In the genomic region with DNA sequence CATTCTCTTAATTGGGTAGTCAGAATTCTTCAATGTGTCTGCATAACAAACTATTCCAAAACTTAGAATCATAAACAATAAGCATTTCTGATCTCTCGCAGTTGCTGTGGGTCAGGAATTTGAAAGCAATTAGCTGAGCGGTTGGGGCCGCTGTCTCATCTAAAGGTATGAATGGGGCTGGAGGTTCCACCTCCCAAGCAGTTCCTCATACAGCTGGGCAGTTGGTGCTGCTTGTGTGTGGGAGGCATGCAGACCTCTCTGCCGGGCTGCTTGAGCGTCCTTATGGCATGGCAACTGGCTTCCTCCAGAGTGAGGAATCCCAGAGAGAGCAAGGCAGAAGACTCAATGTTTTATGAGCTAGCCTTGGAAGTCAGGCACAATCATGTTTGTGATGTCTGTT, we compare ENCODE assay signal across 13 cellular contexts. TPM values are rescaled to one million over a fixed set of nuclear protein-coding genes. Genes with fewer than 3 reads are reported as not detected.
DNase-seq lines count a peak whose midpoint lies in the region; ATAC-seq and TF ChIP-seq lines count a peak whose summit lies in the region.
"Had no signal": no experiment of that assay in that cellular context is flagged by ENCODE, and none has a peak within 500 bp of the region (broad histone marks: within the 10 kb centered on the region; RNA-seq: fewer than 3 reads in every experiment).

No MANE protein-coding gene starts in this region.

- CTCF ChIA-PET in CD4-positive, alpha-beta T cell (lab: Charles Lee): interaction anchor here (1.0 to 4.2 kb wide), 2 partner anchors 21 to 99 kb away, joined by 4 to 31 read pairs; no protein-coding TSS in a partner anchor

- no peak for TF ChIP-seq POLR2A in sigmoid colon (IDR thresholded peaks at IDR 0.05)

- no peaks in the 10 kb centered on the region for H3K4me1 ChIP-seq in sigmoid colon
- no peaks in the 10 kb centered on the region for H3K4me1 ChIP-seq in ascending aorta
- H3K4me1 ChIP-seq: pancreas had no signal

- H3K36me3 Mint-ChIP-seq in CD4-positive, alpha-beta T cell (ENCODE audit: low read depth): no peaks in the 10 kb centered on the region
- peaks cover 12% of the 10 kb centered on the region for H3K36me3 Mint-ChIP-seq in activated T-helper 2 cell treated with anti-CD3 and anti-CD28 coated beads, Interferon-gamma antibody, Interleukin-2, Interleukin-4, amounts not matched to agents 10 μg/mL and 5 μg/mL and 100 μg/mL, durations not matched to agents 14 hours and 24 hours and 36 hours (ENCODE audit: low read depth)
- no peaks in the 10 kb centered on the region for H3K36me3 Mint-ChIP-seq in natural killer cell

- no peaks in the 10 kb centered on the region for H3K9me3 Mint-ChIP-seq in CD4-positive, alpha-beta T cell
- peaks cover 14% of the 10 kb centered on the region for H3K9me3 Mint-ChIP-seq in activated T-helper 2 cell treated with anti-CD3 and anti-CD28 coated beads, Interferon-gamma antibody, Interleukin-2, Interleukin-4, amounts not matched to agents 10 μg/mL and 5 μg/mL and 100 μg/mL, durations not matched to agents 14 hours and 24 hours and 36 hours
- no peaks in the 10 kb centered on the region for H3K9me3 Mint-ChIP-seq in natural killer cell

- no peaks in the 10 kb centered on the region for H3K36me3 ChIP-seq in sigmoid colon
- no peaks in the 10 kb centered on the region for H3K36me3 ChIP-seq in ascending aorta
- H3K36me3 ChIP-seq: pancreas, suprapubic skin had no signal

- POLR2A ChIA-PET in CD4-positive, alpha-beta T cell (lab: Charles Lee): interaction anchor here (0.8 to 1.7 kb wide), 7 partner anchors 11 to 119 kb away, joined by 3 to 5 read pairs (median 4); no protein-coding TSS in a partner anchor

- WGBS in sigmoid colon, 2 donors: 94 to 98% methylated on average over 5 of the region's 5 CpGs

- no peak for ATAC-seq in CD4-positive, alpha-beta T cell (ENCODE audit: poor library complexity)
- ATAC-seq in natural killer cell (no peak), GM18520 (IDR thresholded peaks at IDR 0.05; ENCODE audit: unreplicated experiment) (no peak)

- TF ChIP-seq EP300 in sigmoid colon (IDR thresholded peaks at IDR 0.05): no peak

- peaks cover 96% of the 10 kb centered on the region for H3K4me1 Mint-ChIP-seq in CD4-positive, alpha-beta T cell (ENCODE audit: low read depth)
- H3K4me1 Mint-ChIP-seq in activated T-helper 2 cell treated with anti-CD3 and anti-CD28 coated beads, Interferon-gamma antibody, Interleukin-2, Interleukin-4, amounts not matched to agents 10 μg/mL and 5 μg/mL and 100 μg/mL, durations not matched to agents 14 hours and 24 hours and 36 hours (ENCODE audit: low read depth): peaks cover 90% of the 10 kb centered on the region
- H3K4me1 Mint-ChIP-seq in natural killer cell: peaks cover 96 to 100% of the 10 kb centered on the region in 2 donors

- in situ Hi-C loops in KBM-7 (cut with MboI; ENCODE audit: low pct_unique_long_range_greater_than_20kb, low sequenced_read_pairs): no loop called here

- H3K4me3 Mint-ChIP-seq in CD4-positive, alpha-beta T cell: peak overlapping the region; percentile 52
- H3K4me3 Mint-ChIP-seq in activated T-helper 2 cell treated with anti-CD3 and anti-CD28 coated beads, Interferon-gamma antibody, Interleukin-2, Interleukin-4, amounts not matched to agents 10 μg/mL and 5 μg/mL and 100 μg/mL, durations not matched to agents 14 hours and 24 hours and 36 hours (ENCODE audit: low read depth): peak overlapping the region; percentile 17
- H3K4me3 Mint-ChIP-seq in natural killer cell: peak overlapping the region; percentile 26

- intact Hi-C loops in CD4-positive, alpha-beta T cell (cut with DNase I, micrococcal nuclease): loop anchor here (2.0 to 10.0 kb wide), 3 partner anchors 21 to 213 kb away; partner anchors contain the start of genes CKS2 (in 1 of the 2), SECISBP2 (in 1 of the 2) and SEMA4D (in 1 of the 2)
- intact Hi-C loops in activated T-helper 2 cell treated with anti-CD3 and anti-CD28 coated beads, Interferon-gamma antibody, Interleukin-2, Interleukin-4, amounts not matched to agents 10 μg/mL and 5 μg/mL and 100 μg/mL, durations not matched to agents 14 hours and 24 hours and 36 hours (cut with micrococcal nuclease): no loop called here
- intact Hi-C loops in natural killer cell (cut with micrococcal nuclease) (no loop called here), sigmoid colon (cut with DNase I) (no loop called here), ascending aorta (cut with DNase I) (no loop called here)

- TF ChIP-seq CTCF in CD4-positive, alpha-beta T cell (IDR thresholded peaks at IDR 0.05): no peak
- TF ChIP-seq CTCF in natural killer cell (IDR thresholded peaks at IDR 0.05) (no peak), sigmoid colon (IDR thresholded peaks at IDR 0.05) (no peak), ascending aorta (IDR thresholded peaks at IDR 0.05) (no peak)

- no peak overlapping the region for H3K27ac ChIP-seq in CD4-positive, alpha-beta T cell (ENCODE audit: low read depth, low read length)
- H3K27ac ChIP-seq in sigmoid colon (no peak overlapping the region), ascending aorta (no peak overlapping the region)
- H3K27ac ChIP-seq: GM23248, pancreas, suprapubic skin had no signal

- no peaks in the 10 kb centered on the region for H3K27me3 ChIP-seq in CD4-positive, alpha-beta T cell (ENCODE audit: control insufficient read depth, insufficient read depth, low read length)
- H3K27me3 ChIP-seq in sigmoid colon: no peaks in the 10 kb centered on the region
- no peaks in the 10 kb centered on the region for H3K27me3 ChIP-seq in ascending aorta
- H3K27me3 ChIP-seq: pancreas, suprapubic skin had no signal

- H3K4me3 ChIP-seq in sigmoid colon (no peak overlapping the region), ascending aorta (no peak overlapping the region)
- H3K4me3 ChIP-seq: GM23248, pancreas, suprapubic skin had no signal

- no peak for DNase-seq in CD4-positive, alpha-beta T cell
- DNase-seq in KBM-7: peak; percentile 66
- no peak for DNase-seq in activated T-helper 2 cell treated with anti-CD3 and anti-CD28 coated beads, Interferon-gamma antibody, Interleukin-2, Interleukin-4, amounts not matched to agents 10 μg/mL and 5 μg/mL and 100 μg/mL, durations not matched to agents 14 hours and 24 hours and 36 hours (ENCODE audit: low spot score)
- no peak for DNase-seq in natural killer cell
- DNase-seq in sigmoid colon: no peak
- no peak for DNase-seq in ascending aorta (ENCODE audit: low spot score in 2 of 2)
- DNase-seq: activated CD4-positive, alpha-beta T cell treated with anti-CD3 and anti-CD28 coated beads for 1 hour; GM23248; NCI-H1930; pancreas; Right ventricle myocardium superior had no signal

- peak overlapping the region; percentile 94 for H3K27ac Mint-ChIP-seq in CD4-positive, alpha-beta T cell
- H3K27ac Mint-ChIP-seq in activated T-helper 2 cell treated with anti-CD3 and anti-CD28 coated beads, Interferon-gamma antibody, Interleukin-2, Interleukin-4, amounts not matched to agents 10 μg/mL and 5 μg/mL and 100 μg/mL, durations not matched to agents 14 hours and 24 hours and 36 hours: peak overlapping the region; percentile 74
- peak overlapping the region; percentile 91 to 95 for H3K27ac Mint-ChIP-seq in natural killer cell

- H3K9me3 ChIP-seq in CD4-positive, alpha-beta T cell (ENCODE audit: control insufficient read depth, low read length): no peaks in the 10 kb centered on the region
- no peaks in the 10 kb centered on the region for H3K9me3 ChIP-seq in sigmoid colon
- H3K9me3 ChIP-seq in ascending aorta: no peaks in the 10 kb centered on the region
- H3K9me3 ChIP-seq: pancreas, suprapubic skin had no signal

- H3K27me3 Mint-ChIP-seq in CD4-positive, alpha-beta T cell: no peaks in the 10 kb centered on the region
- H3K27me3 Mint-ChIP-seq in activated T-helper 2 cell treated with anti-CD3 and anti-CD28 coated beads, Interferon-gamma antibody, Interleukin-2, Interleukin-4, amounts not matched to agents 10 μg/mL and 5 μg/mL and 100 μg/mL, durations not matched to agents 14 hours and 24 hours and 36 hours (ENCODE audit: low read depth): no peaks in the 10 kb centered on the region
- no peaks in the 10 kb centered on the region for H3K27me3 Mint-ChIP-seq in natural killer cell (ENCODE audit: low read depth in 2 of 2)

RNA-seq across cellular contexts. Expression of gene SEMA4D, which starts 30.2 kb away (rescaled TPM):
- total RNA-seq in CD4-positive, alpha-beta T cell: 100 to 1,000 TPM; 399 to 430 TPM
- total RNA-seq in activated T-helper 2 cell treated with anti-CD3 and anti-CD28 coated beads, Interferon-gamma antibody, Interleukin-2, Interleukin-4, amounts not matched to agents 10 μg/mL and 5 μg/mL and 100 μg/mL, durations not matched to agents 14 hours and 24 hours and 36 hours: 317 and 330 TPM in 2 replicates
- total RNA-seq in natural killer cell: 100 to 1,000 TPM; 354 to 448 (median 420) TPM
- total RNA-seq in sigmoid colon: 10 to 100 TPM in 1 of 4 donors, 1 to 10 TPM in 3; 4.6 to 13.0 (median 7.0) TPM
- polyA plus RNA-seq in sigmoid colon: 10 to 100 TPM in 1 of 3 donors, 1 to 10 TPM in 2; 1.4 to 35.1 (median 3.6) TPM
- 13.5 TPM for total RNA-seq in ascending aorta

Comparison
In these comparisons a context has a peak if more than half of its experiments do, and no peak if none do; other contexts are left out.
1. RNA of gene SEMA4D, which starts 30.2 kb away (total RNA-seq): 399 to 430 TPM in CD4-positive, alpha-beta T cell, 354 to 448 TPM in natural killer cell and 317 to 330 TPM in activated T-helper 2 cell treated with anti-CD3 and anti-CD28 coated beads, Interferon-gamma antibody, Interleukin-2, Interleukin-4, amounts not matched to agents 10 μg/mL and 5 μg/mL and 100 μg/mL, durations not matched to agents 14 hours and 24 hours and 36 hours; 13.5 TPM in ascending aorta (single experiment) and 4.6 to 13.0 TPM in sigmoid colon; every median in the first group is over 10 times any median in the second.
2. intact Hi-C loops: an anchor here in CD4-positive, alpha-beta T cell (2.0 to 10.0 kb wide); none called in activated T-helper 2 cell treated with anti-CD3 and anti-CD28 coated beads, Interferon-gamma antibody, Interleukin-2, Interleukin-4, amounts not matched to agents 10 μg/mL and 5 μg/mL and 100 μg/mL, durations not matched to agents 14 hours and 24 hours and 36 hours, natural killer cell, sigmoid colon and ascending aorta.
3. Peak in every context shown above with its lines, with median percentiles within 50 percentile points of each other: H3K27ac Mint-ChIP-seq and H3K4me3 Mint-ChIP-seq.